In genomic region chrX:19725545-19726102, GRCh38 we compare ENCODE assay signal across 14 cellular contexts.
DNase-seq lines count a peak whose midpoint lies in the region; ATAC-seq and TF ChIP-seq lines count a peak whose summit lies in the region.
"Had no signal": no experiment of that assay in that cellular context is flagged by ENCODE, and none has a peak within 500 bp of the region (broad histone marks: within the 10 kb centered on the region; RNA-seq: fewer than 3 reads in every experiment).

No MANE protein-coding gene starts in this region.

- DNase-seq in activated CD4-positive, alpha-beta T cell treated with anti-CD3 and anti-CD28 coated beads for 36 hours: no peak
- DNase-seq in activated CD4-positive, alpha-beta T cell treated with anti-CD3 and anti-CD28 coated beads, Interleukin-2, amount 50 U/mL, for 48 hours: no peak
- DNase-seq in NB4 (ENCODE audit: low read depth) (peak; percentile 76), cardiac fibroblast (ENCODE audit: low read depth in 2 of 2) (peak; percentile 24 to 72), natural killer cell (no peak), GM13976 (ENCODE audit: low spot score) (no peak)
- DNase-seq: aorta, DMS79 treated with DMSO at 0.1 percent for 48 hours, NCI-H1105 treated with DMSO at 0.1 percent for 48 hours, NCI-H774, SK-N-SH had no signal

- TF ChIP-seq EP300 in gastroesophageal sphincter (IDR thresholded peaks at IDR 0.05): no peak

- POLR2A ChIA-PET in activated CD4-positive, alpha-beta T cell treated with anti-CD3 and anti-CD28 coated beads for 36 hours (lab: Charles Lee): no interaction called here

- in situ Hi-C loops in GM13976 (cut with MboI; ENCODE audit: low sequenced_read_pairs, unreplicated experiment): no loop called here

- peaks cover 64% of the 10 kb centered on the region for H3K4me1 Mint-ChIP-seq in activated CD4-positive, alpha-beta T cell treated with anti-CD3 and anti-CD28 coated beads for 36 hours
- H3K4me1 Mint-ChIP-seq in natural killer cell: peaks cover 57 to 69% of the 10 kb centered on the region in 2 donors

- peak; percentile 60 for ATAC-seq in activated CD4-positive, alpha-beta T cell treated with anti-CD3 and anti-CD28 coated beads for 36 hours
- peak; percentile 52 to 84 (median 60) for ATAC-seq in natural killer cell
- no peak for ATAC-seq in gastroesophageal sphincter
- ATAC-seq in GM21423 (IDR thresholded peaks at IDR 0.05; ENCODE audit: unreplicated experiment): no peak

- H3K36me3 Mint-ChIP-seq in activated CD4-positive, alpha-beta T cell treated with anti-CD3 and anti-CD28 coated beads for 36 hours (ENCODE audit: low read depth): peaks cover 3% of the 10 kb centered on the region
- H3K36me3 Mint-ChIP-seq in natural killer cell: no peaks in the 10 kb centered on the region

- TF ChIP-seq POLR2A in NB4 (IDR thresholded peaks at IDR 0.05; ENCODE audit: extremely low read depth, insufficient read length): no peak
- TF ChIP-seq POLR2A in gastroesophageal sphincter (IDR thresholded peaks at IDR 0.05): no peak

- CTCF ChIA-PET in activated CD4-positive, alpha-beta T cell treated with anti-CD3 and anti-CD28 coated beads for 36 hours (lab: Charles Lee): no interaction called here

- H3K9me3 Mint-ChIP-seq in activated CD4-positive, alpha-beta T cell treated with anti-CD3 and anti-CD28 coated beads for 36 hours (ENCODE audit: low read depth): no peaks in the 10 kb centered on the region
- no peaks in the 10 kb centered on the region for H3K9me3 Mint-ChIP-seq in natural killer cell

- 50 to 63% methylated on average over 1 to 2 of the region's 4 CpGs for WGBS in gastroesophageal sphincter (ENCODE audit: low coverage in 1 of 2), 2 donors

- H3K27me3 Mint-ChIP-seq in activated CD4-positive, alpha-beta T cell treated with anti-CD3 and anti-CD28 coated beads for 36 hours: no peaks in the 10 kb centered on the region
- H3K27me3 Mint-ChIP-seq in natural killer cell (ENCODE audit: low read depth in 2 of 2): no peaks in the 10 kb centered on the region

- no peaks in the 10 kb centered on the region for H3K36me3 ChIP-seq in gastroesophageal sphincter
- H3K36me3 ChIP-seq: thoracic aorta had no signal

- H3K27me3 ChIP-seq in gastroesophageal sphincter: no peaks in the 10 kb centered on the region

- H3K9me3 ChIP-seq in gastroesophageal sphincter: no peaks in the 10 kb centered on the region
- H3K9me3 ChIP-seq: SK-N-SH, thoracic aorta had no signal

- intact Hi-C loops in activated CD4-positive, alpha-beta T cell treated with anti-CD3 and anti-CD28 coated beads for 36 hours (cut with DNase I, micrococcal nuclease): loop anchor here in 1 of 2 experiments (1.0 kb wide), 1 partner anchor 8 kb away; no protein-coding TSS in a partner anchor
- intact Hi-C loops in natural killer cell (cut with micrococcal nuclease): loop anchor here (5.0 kb wide), 1 partner anchor 43 kb away; no protein-coding TSS in a partner anchor

- H3K4me3 ChIP-seq in NB4 (ENCODE audit: low read depth, low read length) (no peak overlapping the region), cardiac fibroblast (replicated peaks in 1 of 2; ENCODE audit: low read depth in 2 of 2, low read length in 2 of 2) (no peak overlapping the region), gastroesophageal sphincter (no peak overlapping the region)
- H3K4me3 ChIP-seq: thoracic aorta had no signal

- H3K4me3 Mint-ChIP-seq in activated CD4-positive, alpha-beta T cell treated with anti-CD3 and anti-CD28 coated beads for 36 hours: no peak overlapping the region
- no peak overlapping the region for H3K4me3 Mint-ChIP-seq in natural killer cell

- no peak for TF ChIP-seq CTCF in NB4 (IDR thresholded peaks at IDR 0.05; ENCODE audit: low read depth, low read length)
- TF ChIP-seq CTCF in cardiac fibroblast (IDR thresholded peaks at IDR 0.05; ENCODE audit: low read depth, low read length): no peak
- no peak for TF ChIP-seq CTCF in natural killer cell (IDR thresholded peaks at IDR 0.05)
- TF ChIP-seq CTCF in GM13976 (IDR thresholded peaks at IDR 0.05; ENCODE audit: borderline replicate concordance, control extremely low read depth, extremely low read depth, insufficient read depth, missing control alignments): no peak
- no peak for TF ChIP-seq CTCF in gastroesophageal sphincter (IDR thresholded peaks at IDR 0.05)

- H3K27ac Mint-ChIP-seq in activated CD4-positive, alpha-beta T cell treated with anti-CD3 and anti-CD28 coated beads for 36 hours: peak overlapping the region; percentile 77
- peak overlapping the region; percentile 71 to 90 for H3K27ac Mint-ChIP-seq in natural killer cell

- no peaks in the 10 kb centered on the region for H3K4me1 ChIP-seq in gastroesophageal sphincter

- H3K27ac ChIP-seq in gastroesophageal sphincter: no peak overlapping the region
- H3K27ac ChIP-seq: thoracic aorta had no signal

Comparison
In these comparisons a context has a peak if more than half of its experiments do, and no peak if none do; other contexts are left out.
1. ATAC-seq: peak in activated CD4-positive, alpha-beta T cell treated with anti-CD3 and anti-CD28 coated beads for 36 hours (single experiment) and natural killer cell (3 of 3); none in gastroesophageal sphincter (single experiment) and GM21423 (single experiment).
2. DNase-seq: peak in NB4 (single experiment) and cardiac fibroblast (2 of 2); none in activated CD4-positive, alpha-beta T cell treated with anti-CD3 and anti-CD28 coated beads for 36 hours (single experiment), activated CD4-positive, alpha-beta T cell treated with anti-CD3 and anti-CD28 coated beads, Interleukin-2, amount 50 U/mL, for 48 hours (0 of 2), natural killer cell (single experiment) and GM13976 (single experiment).